In the genomic region with DNA sequence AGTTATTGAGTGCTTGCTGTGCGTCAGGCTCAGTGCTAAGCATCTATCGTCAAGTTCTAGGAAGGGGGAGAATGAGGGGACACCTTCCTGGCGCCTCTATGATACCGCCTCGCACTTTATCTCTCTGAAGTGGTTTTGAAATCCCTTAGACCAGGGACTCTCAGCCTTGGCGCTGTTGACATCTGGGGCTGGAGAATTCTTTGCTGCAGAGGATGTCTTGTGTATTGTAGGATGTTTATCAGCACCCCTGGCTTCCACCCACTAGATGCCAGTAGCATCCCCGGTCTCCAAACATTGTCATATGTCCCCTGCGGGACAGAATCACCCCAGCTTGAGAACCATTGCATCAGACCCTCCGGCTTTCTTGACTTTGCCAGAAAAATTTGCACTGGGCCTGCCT, we compare ENCODE assay signal across 15 cellular contexts.
DNase-seq lines count a peak whose midpoint lies in the region; ATAC-seq and TF ChIP-seq lines count a peak whose summit lies in the region.
"Had no signal": no experiment of that assay in that cellular context is flagged by ENCODE, and none has a peak within 500 bp of the region (broad histone marks: within the 10 kb centered on the region; RNA-seq: fewer than 3 reads in every experiment).

No MANE protein-coding gene starts in this region.

- intact Hi-C loops in natural killer cell (cut with micrococcal nuclease) = no loop called here

- peaks cover 6% of the 10 kb centered on the region for H3K4me1 ChIP-seq in endodermal cell (ENCODE audit: control insufficient read depth, insufficient read depth, low read length)
- no peaks in the 10 kb centered on the region for H3K4me1 ChIP-seq in neural progenitor cell
- H3K4me1 ChIP-seq in GM23248 (ENCODE audit: insufficient read depth) = peaks cover 29% of the 10 kb centered on the region

- H3K9ac ChIP-seq in endodermal cell (ENCODE audit: extremely low read depth, low read length, poor library complexity, severe bottlenecking) (no peak overlapping the region), neural progenitor cell (no peak overlapping the region), GM23248 (no peak overlapping the region)

- H3K79me2 ChIP-seq in neural progenitor cell (ENCODE audit: low read depth) (no peaks in the 10 kb centered on the region), GM23248 (ENCODE audit: insufficient read depth) (no peaks in the 10 kb centered on the region)

- no peaks in the 10 kb centered on the region for H3K27me3 ChIP-seq in endodermal cell (ENCODE audit: control insufficient read depth, insufficient read depth, low read length, poor library complexity, severe bottlenecking)
- no peaks in the 10 kb centered on the region for H3K27me3 ChIP-seq in neural progenitor cell
- no peaks in the 10 kb centered on the region for H3K27me3 ChIP-seq in GM23248 (replicated peaks; ENCODE audit: insufficient read depth)

- no peak overlapping the region for H2AFZ ChIP-seq in neural progenitor cell (replicated peaks)
- H2AFZ ChIP-seq in GM23248 = no peak overlapping the region

- H3K9me3 Mint-ChIP-seq in natural killer cell treated with Interleukin-12 subunit alpha and Interleukin-12 subunit beta and Interleukin-15 and Interleukin-18, amount 100 ng/mL, for 72 hours = peaks cover 3% of the 10 kb centered on the region
- H3K9me3 Mint-ChIP-seq in natural killer cell (no peaks in the 10 kb centered on the region), endodermal cell (no peaks in the 10 kb centered on the region), neural progenitor cell (no peaks in the 10 kb centered on the region)
- H3K9me3 Mint-ChIP-seq: CD4-positive, alpha-beta memory T cell; HFFc6 had no signal

- no peaks in the 10 kb centered on the region for H3K9me3 ChIP-seq in endodermal cell (ENCODE audit: control insufficient read depth, low read length)
- H3K9me3 ChIP-seq in neural progenitor cell (ENCODE audit: low read depth) = no peaks in the 10 kb centered on the region
- H3K9me3 ChIP-seq in GM23248 (ENCODE audit: low read depth) = no peaks in the 10 kb centered on the region
- H3K9me3 ChIP-seq: HAP-1 had no signal

- no peak for TF ChIP-seq CTCF in natural killer cell (IDR thresholded peaks at IDR 0.05)
- TF ChIP-seq CTCF in endodermal cell (conservative IDR thresholded peaks at IDR 0.05) = no peak
- no peak for TF ChIP-seq CTCF in neural progenitor cell (IDR thresholded peaks at IDR 0.05)

- peak overlapping the region; percentile 18 to 54 for H3K27ac Mint-ChIP-seq in natural killer cell treated with Interleukin-12 subunit alpha and Interleukin-12 subunit beta and Interleukin-15 and Interleukin-18, amount 100 ng/mL, for 72 hours
- H3K27ac Mint-ChIP-seq in natural killer cell = no peak overlapping the region
- no peak overlapping the region for H3K27ac Mint-ChIP-seq in endodermal cell
- peak overlapping the region; percentile 50 for H3K27ac Mint-ChIP-seq in neural progenitor cell
- H3K27ac Mint-ChIP-seq: CD4-positive, alpha-beta memory T cell; HFFc6 had no signal

- H4K20me1 ChIP-seq in neural progenitor cell (ENCODE audit: low read depth) = no peaks in the 10 kb centered on the region
- no peaks in the 10 kb centered on the region for H4K20me1 ChIP-seq in GM23248 (ENCODE audit: insufficient read depth)

- in situ Hi-C loops in GM23248 (cut with MboI) = loop anchor here (10.0 kb wide), 1 partner anchor 451 kb away; no protein-coding TSS in a partner anchor

- no peak for DNase-seq in natural killer cell treated with Interleukin-12 subunit alpha and Interleukin-12 subunit beta and Interleukin-15 and Interleukin-18, amount 100 ng/mL, for 72 hours (ENCODE audit: low spot score)
- DNase-seq in natural killer cell = no peak
- DNase-seq in endodermal cell = peak; percentile 53
- no peak for DNase-seq in neural progenitor cell (ENCODE audit: low spot score)
- no peak for DNase-seq in NCI-H510A treated with DMSO at 0.1 percent for 48 hours (lab: John Stamatoyannopoulos, UW)
- DNase-seq in GM23248 = no peak
- DNase-seq: C1 segment of cervical spinal cord; Calu3; CD4-positive, alpha-beta memory T cell; COR-L47; DMS53; DMS79 treated with DMSO at 0.1 percent for 48 hours; GOT3; HFFc6 had no signal

- 92 to 99% methylated on average over 7 to 9 of the region's 9 CpGs for WGBS in endodermal cell (ENCODE audit: insufficient coverage in 1 of 2, insufficient read length in 1 of 2), 2 experiments
- 85% methylated on average over 9 of the region's 9 CpGs for WGBS in GM23248 (ENCODE audit: low coverage in 1 of 2, low lambda C conversion rate in 2 of 2, missing lambda C conversion rate in 2 of 2), 2 experiments

- no peak for ATAC-seq in natural killer cell treated with Interleukin-12 subunit alpha and Interleukin-12 subunit beta and Interleukin-15 and Interleukin-18, amount 100 ng/mL, for 72 hours
- no peak for ATAC-seq in natural killer cell

- H3K27me3 Mint-ChIP-seq in natural killer cell treated with Interleukin-12 subunit alpha and Interleukin-12 subunit beta and Interleukin-15 and Interleukin-18, amount 100 ng/mL, for 72 hours = no peaks in the 10 kb centered on the region
- H3K27me3 Mint-ChIP-seq in natural killer cell (ENCODE audit: low read depth in 2 of 2) (no peaks in the 10 kb centered on the region), endodermal cell (ENCODE audit: insufficient read depth) (peaks cover 8% of the 10 kb centered on the region), neural progenitor cell (ENCODE audit: insufficient read depth, low read depth) (no peaks in the 10 kb centered on the region)
- H3K27me3 Mint-ChIP-seq: CD4-positive, alpha-beta memory T cell had no signal

- H3K36me3 ChIP-seq in endodermal cell (ENCODE audit: control insufficient read depth, insufficient read depth, low read length) (no peaks in the 10 kb centered on the region), neural progenitor cell (no peaks in the 10 kb centered on the region), GM23248 (ENCODE audit: low read depth) (no peaks in the 10 kb centered on the region)
- H3K36me3 ChIP-seq: HAP-1 had no signal

- H3F3A ChIP-seq in neural progenitor cell (ENCODE audit: low read depth) (no peaks in the 10 kb centered on the region), GM23248 (ENCODE audit: insufficient read depth) (peaks cover 22% of the 10 kb centered on the region)

- H3K4me1 Mint-ChIP-seq in natural killer cell treated with Interleukin-12 subunit alpha and Interleukin-12 subunit beta and Interleukin-15 and Interleukin-18, amount 100 ng/mL, for 72 hours (ENCODE audit: low read depth in 2 of 2) = peaks cover 21 to 34% of the 10 kb centered on the region in 2 donors
- peaks cover 19 to 29% of the 10 kb centered on the region in 2 donors for H3K4me1 Mint-ChIP-seq in natural killer cell
- H3K4me1 Mint-ChIP-seq in endodermal cell = peaks cover 11% of the 10 kb centered on the region
- H3K4me1 Mint-ChIP-seq in neural progenitor cell = peaks cover 5% of the 10 kb centered on the region

- no peaks in the 10 kb centered on the region for H3K9me2 ChIP-seq in GM23248 (ENCODE audit: insufficient read depth)

- H3K4me3 ChIP-seq in endodermal cell (ENCODE audit: low read length) (no peak overlapping the region), neural progenitor cell (no peak overlapping the region), GM23248 (no peak overlapping the region)
- H3K4me3 ChIP-seq: HAP-1 had no signal

- H3K27ac ChIP-seq in endodermal cell (ENCODE audit: low read depth, low read length) = no peak overlapping the region
- no peak overlapping the region for H3K27ac ChIP-seq in neural progenitor cell
- no peak overlapping the region for H3K27ac ChIP-seq in GM23248

- no peak overlapping the region for H3K4me3 Mint-ChIP-seq in natural killer cell treated with Interleukin-12 subunit alpha and Interleukin-12 subunit beta and Interleukin-15 and Interleukin-18, amount 100 ng/mL, for 72 hours
- H3K4me3 Mint-ChIP-seq in natural killer cell = no peak overlapping the region
- H3K4me3 Mint-ChIP-seq in endodermal cell = no peak overlapping the region
- no peak overlapping the region for H3K4me3 Mint-ChIP-seq in neural progenitor cell
- H3K4me3 Mint-ChIP-seq: CD4-positive, alpha-beta memory T cell; HFFc6 had no signal

- H3K4me2 ChIP-seq in neural progenitor cell (no peak overlapping the region), GM23248 (ENCODE audit: unreplicated experiment) (no peak overlapping the region)

- no peaks in the 10 kb centered on the region for H3K36me3 Mint-ChIP-seq in natural killer cell treated with Interleukin-12 subunit alpha and Interleukin-12 subunit beta and Interleukin-15 and Interleukin-18, amount 100 ng/mL, for 72 hours
- no peaks in the 10 kb centered on the region for H3K36me3 Mint-ChIP-seq in natural killer cell
- no peaks in the 10 kb centered on the region for H3K36me3 Mint-ChIP-seq in endodermal cell (ENCODE audit: low read depth)
- H3K36me3 Mint-ChIP-seq in neural progenitor cell = peaks cover 4% of the 10 kb centered on the region

Comparison
In these comparisons a context has a peak if more than half of its experiments do, and no peak if none do; other contexts are left out.
1. H3K27ac Mint-ChIP-seq: peak in natural killer cell treated with Interleukin-12 subunit alpha and Interleukin-12 subunit beta and Interleukin-15 and Interleukin-18, amount 100 ng/mL, for 72 hours (2 of 2) and neural progenitor cell (single experiment); none in natural killer cell (0 of 2) and endodermal cell (single experiment).